Comparison of ENCODE assay signal across 12 cellular contexts in genomic region chr19:4201798-4202197, GRCh38. TPM values are rescaled to one million over a fixed set of nuclear protein-coding genes. Genes with fewer than 3 reads are reported as not detected.
"Had no signal": no experiment of that assay in that cellular context is flagged by ENCODE, and none has a peak within 500 bp of the region (broad histone marks: within the 10 kb centered on the region; RNA-seq: fewer than 3 reads in every experiment).

No MANE protein-coding gene starts in this region.

- H3K27ac Mint-ChIP-seq: GM23338, H9, HFFc6 had no signal

- FAIRE-seq: H1, H54 had no signal

- H3K36me3 ChIP-seq: HAP-1 had no signal

- H3K9me3 ChIP-seq: HAP-1 had no signal

- H2AFZ ChIP-seq: GM23248, GM23338 had no signal

- DNase-seq: GM23248, GOT3, H7, H9, HCEC 1CT, HFFc6 had no signal

- H3K27ac ChIP-seq: GM23248 had no signal

- H3K4me2 ChIP-seq: GM23338 had no signal

- H3K4me3 Mint-ChIP-seq: GM23338, H9, HFFc6 had no signal

- ATAC-seq: GM23338, HCT116 had no signal

- H3K9ac ChIP-seq: GM23248 had no signal

- H3K4me3 ChIP-seq: GM23248, GM23338, HAP-1 had no signal

- H3K4me1 ChIP-seq: HAP-1 had no signal

RNA-seq across cellular contexts. Expression of gene EBI3, which starts 27.5 kb away (rescaled TPM):
- total RNA-seq: GM23248 had no signal

RNA-seq across cellular contexts. Expression of gene CREB3L3, which starts 48.4 kb away (rescaled TPM):
- total RNA-seq: GM23248, GM23338, H1, H4, H7, HFFc6 had no signal
- polyA plus RNA-seq: GM23248 had no signal
